1 cellular context compared by ENCODE assay signal in the genomic region with DNA sequence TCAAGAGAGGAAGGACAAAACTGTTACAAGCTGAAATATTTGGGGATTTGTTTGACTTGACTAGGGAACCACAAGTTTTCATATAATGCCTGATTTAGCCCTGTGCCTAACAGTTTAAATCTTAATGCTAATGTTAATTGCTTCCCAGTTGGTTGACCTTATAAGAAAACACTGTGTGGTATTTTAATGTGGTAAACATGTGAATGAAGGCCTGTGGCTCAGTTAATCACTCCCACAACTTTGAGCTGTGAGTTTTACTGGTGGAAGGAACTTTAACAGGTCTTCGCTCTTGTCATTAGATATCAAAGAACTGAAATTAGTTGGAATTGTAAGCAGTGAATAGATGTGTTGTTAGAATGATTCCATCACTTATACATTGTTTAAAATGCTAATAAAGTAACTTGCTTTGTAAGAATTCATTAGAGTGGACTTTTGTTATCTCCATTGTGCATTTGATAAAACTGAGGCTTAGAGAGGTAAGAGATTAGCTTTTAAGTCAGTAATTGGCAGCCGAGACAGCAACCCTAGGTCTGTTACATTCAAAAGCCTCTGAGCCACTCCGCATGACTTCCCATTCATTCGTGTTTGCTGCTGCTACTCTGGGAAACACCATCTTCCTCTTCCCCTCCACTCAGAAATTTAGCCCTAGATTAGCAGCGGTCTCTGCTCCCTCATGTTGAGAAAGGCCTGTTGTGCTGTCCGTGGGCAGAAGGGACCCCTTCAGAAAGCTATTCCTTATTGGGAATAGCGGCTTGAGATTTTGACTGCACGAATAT.
TF ChIP-seq lines count a peak whose summit lies in the region.

No MANE protein-coding gene starts in this region.

TF ChIP-seq in K562, 482 proteins besides CTCF, POLR2A, EP300 and RAD21 (continued from another document):
- TF ChIP-seq, protein P1, sequence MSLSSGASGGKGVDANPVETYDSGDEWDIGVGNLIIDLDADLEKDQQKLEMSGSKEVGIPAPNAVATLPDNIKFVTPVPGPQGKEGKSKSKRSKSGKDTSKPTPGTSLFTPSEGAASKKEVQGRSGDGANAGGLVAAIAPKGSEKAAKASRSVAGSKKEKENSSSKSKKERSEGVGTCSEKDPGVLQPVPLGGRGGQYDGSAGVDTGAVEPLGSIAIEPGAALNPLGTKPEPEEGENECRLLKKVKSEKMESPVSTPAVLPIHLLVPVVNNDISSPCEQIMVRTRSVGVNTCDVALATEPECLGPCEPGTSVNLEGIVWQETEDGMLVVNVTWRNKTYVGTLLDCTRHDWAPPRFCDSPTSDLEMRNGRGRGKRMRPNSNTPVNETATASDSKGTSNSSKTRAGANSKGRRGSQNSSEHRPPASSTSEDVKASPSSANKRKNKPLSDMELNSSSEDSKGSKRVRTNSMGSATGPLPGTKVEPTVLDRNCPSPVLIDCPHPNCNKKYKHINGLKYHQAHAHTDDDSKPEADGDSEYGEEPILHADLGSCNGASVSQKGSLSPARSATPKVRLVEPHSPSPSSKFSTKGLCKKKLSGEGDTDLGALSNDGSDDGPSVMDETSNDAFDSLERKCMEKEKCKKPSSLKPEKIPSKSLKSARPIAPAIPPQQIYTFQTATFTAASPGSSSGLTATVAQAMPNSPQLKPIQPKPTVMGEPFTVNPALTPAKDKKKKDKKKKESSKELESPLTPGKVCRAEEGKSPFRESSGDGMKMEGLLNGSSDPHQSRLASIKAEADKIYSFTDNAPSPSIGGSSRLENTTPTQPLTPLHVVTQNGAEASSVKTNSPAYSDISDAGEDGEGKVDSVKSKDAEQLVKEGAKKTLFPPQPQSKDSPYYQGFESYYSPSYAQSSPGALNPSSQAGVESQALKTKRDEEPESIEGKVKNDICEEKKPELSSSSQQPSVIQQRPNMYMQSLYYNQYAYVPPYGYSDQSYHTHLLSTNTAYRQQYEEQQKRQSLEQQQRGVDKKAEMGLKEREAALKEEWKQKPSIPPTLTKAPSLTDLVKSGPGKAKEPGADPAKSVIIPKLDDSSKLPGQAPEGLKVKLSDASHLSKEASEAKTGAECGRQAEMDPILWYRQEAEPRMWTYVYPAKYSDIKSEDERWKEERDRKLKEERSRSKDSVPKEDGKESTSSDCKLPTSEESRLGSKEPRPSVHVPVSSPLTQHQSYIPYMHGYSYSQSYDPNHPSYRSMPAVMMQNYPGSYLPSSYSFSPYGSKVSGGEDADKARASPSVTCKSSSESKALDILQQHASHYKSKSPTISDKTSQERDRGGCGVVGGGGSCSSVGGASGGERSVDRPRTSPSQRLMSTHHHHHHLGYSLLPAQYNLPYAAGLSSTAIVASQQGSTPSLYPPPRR (CRISPR knock-in tag; IDR thresholded peaks at IDR 0.05; ENCODE audit: borderline replicate concordance) = no peak
- TF ChIP-seq ZSCAN32 (CRISPR knock-in tag; IDR thresholded peaks at IDR 0.05) (no peak), CHD1 (IDR thresholded peaks at IDR 0.05; ENCODE audit: low read length) (no peak), BHLHE40 (IDR thresholded peaks at IDR 0.05; ENCODE audit: low read length) (no peak)
